Comparison of ENCODE assay signal across 23 cellular contexts in genomic region chr2:64341461-64341860, GRCh38.
"Had no signal": no experiment of that assay in that cellular context is flagged by ENCODE, and none has a peak within 500 bp of the region (broad histone marks: within the 10 kb centered on the region; RNA-seq: fewer than 3 reads in every experiment).

No MANE protein-coding gene starts in this region.

- H3K27ac Mint-ChIP-seq: effector memory CD8-positive, alpha-beta T cell; endodermal cell; mesothelial cell of epicardium had no signal

- H3K4me3 ChIP-seq: coronary artery, dorsolateral prefrontal cortex, esophagus squamous epithelium, gastrocnemius medialis, heart right ventricle, left lung, lower lobe of right lung had no signal

- ATAC-seq: effector memory CD8-positive, alpha-beta T cell; esophagus mucosa; gastrocnemius medialis; heart right ventricle; left cardiac atrium; left lung; left ventricle myocardium superior; lower lobe of right lung had no signal

- H3K36me3 Mint-ChIP-seq: mesothelial cell of epicardium had no signal

- H3K9me3 Mint-ChIP-seq: effector memory CD8-positive, alpha-beta T cell had no signal

- H3K27ac ChIP-seq: coronary artery, dorsolateral prefrontal cortex, epithelial cell of prostate, esophagus squamous epithelium, gastrocnemius medialis, heart right ventricle, left lung, lower lobe of right lung had no signal

- H3K4me1 ChIP-seq: esophagus squamous epithelium, gastrocnemius medialis, left lung, lower lobe of right lung had no signal

- H3K9me3 ChIP-seq: esophagus squamous epithelium, gastrocnemius medialis, heart right ventricle, left lung, lower lobe of right lung had no signal

- H3K27me3 ChIP-seq: esophagus squamous epithelium, gastrocnemius medialis, left lung had no signal

- H3K36me3 ChIP-seq: esophagus squamous epithelium, gastrocnemius medialis, heart right ventricle, left lung, lower lobe of right lung had no signal

- DNase-seq: dermis blood vessel endothelial cell; dorsolateral prefrontal cortex; effector CD8-positive, alpha-beta T cell; effector memory CD8-positive, alpha-beta T cell; erythroblast; esophagus squamous epithelium; foreskin fibroblast; foreskin melanocyte; gastrocnemius medialis; glutamatergic neuron; head of caudate nucleus; heart right ventricle; hippocampal formation; left cardiac atrium; left lung; left ventricle myocardium superior; lower lobe of right lung; mesenchymal stem cell had no signal

- H3K4me3 Mint-ChIP-seq: effector memory CD8-positive, alpha-beta T cell; endodermal cell; mesothelial cell of epicardium had no signal
